27 cellular contexts compared by ENCODE assay signal in genomic region chr2:69299772-69300516, GRCh38.
DNase-seq lines count a peak whose midpoint lies in the region; ATAC-seq, FAIRE-seq and TF ChIP-seq lines count a peak whose summit lies in the region.
"Had no signal": no experiment of that assay in that cellular context is flagged by ENCODE, and none has a peak within 500 bp of the region (broad histone marks: within the 10 kb centered on the region; RNA-seq: fewer than 3 reads in every experiment).

No MANE protein-coding gene starts in this region.

- in situ Hi-C loops in Panc1 (cut with HindIII; ENCODE audit: low pct_unique_long_range_greater_than_20kb, low sequenced_read_pairs) = no loop called here
- in situ Hi-C loops in HepG2 (cut with HindIII; ENCODE audit: extremely low pct_ligation_motif_present, low pct_unique_long_range_greater_than_20kb) = loop anchor here (5.0 to 10.0 kb wide), 2 partner anchors 133 to 355 kb away; no protein-coding TSS in a partner anchor

- FAIRE-seq in HepG2 (lab: Jason Lieb, UNC) = no peak
- FAIRE-seq: K562 had no signal

- BruUV-seq in Panc1 (replicated peaks; lab: Mats Ljungman, UMichigan) (no TSS peak), HepG2 (replicated peaks; lab: Mats Ljungman, UMichigan) (no TSS peak)

- no peaks in the 10 kb centered on the region for H3K4me1 Mint-ChIP-seq in stimulated activated effector memory CD8-positive, alpha-beta T cell treated with anti-CD3 and anti-CD28 coated beads, Interleukin-12 subunit alpha, Interleukin-12 subunit beta, amount 100 ng/mL, for 72 hours
- H3K4me1 Mint-ChIP-seq: activated naive CD4-positive, alpha-beta T cell treated with anti-CD3 and anti-CD28 coated beads, Interleukin-2, amount 50 U/mL, for 24 hours; immature natural killer cell had no signal

- intact Hi-C loops in Panc1 (cut with micrococcal nuclease; ENCODE audit: unreplicated experiment) (no loop called here), HepG2 (cut with micrococcal nuclease; ENCODE audit: unreplicated experiment) (no loop called here)

- H3K27ac ChIP-seq in Panc1 (ENCODE audit: low read length) (peak overlapping the region; percentile 64; the same call in 1 of the 2 replicates), HepG2 (ENCODE audit: extremely low read length, insufficient read depth, low read length) (no peak overlapping the region), smooth muscle cell (ENCODE audit: low read depth) (peak overlapping the region; percentile 65)
- H3K27ac ChIP-seq: 22Rv1, brain microvascular endothelial cell, ovary, PC-9, tibial nerve, WERI-Rb-1 had no signal

- no peak for TF ChIP-seq CTCF in Panc1 (IDR thresholded peaks at IDR 0.05)
- no peak for TF ChIP-seq CTCF in HepG2 (CRISPR knock-in tag; IDR thresholded peaks at IDR 0.05)
- no peak for TF ChIP-seq CTCF in smooth muscle cell (IDR thresholded peaks at IDR 0.05; ENCODE audit: borderline replicate concordance, insufficient read depth, poor library complexity, severe bottlenecking)

- H3K79me2 ChIP-seq in HepG2 (ENCODE audit: insufficient read depth, low read length) (no peaks in the 10 kb centered on the region), smooth muscle cell (ENCODE audit: low read depth) (no peaks in the 10 kb centered on the region)

- H3K4me2 ChIP-seq in HepG2 (ENCODE audit: low read depth, low read length) (no peak overlapping the region), smooth muscle cell (no peak overlapping the region)
- H3K4me2 ChIP-seq: PC-9 had no signal

- H3K27ac Mint-ChIP-seq in stimulated activated effector memory CD8-positive, alpha-beta T cell treated with anti-CD3 and anti-CD28 coated beads, Interleukin-12 subunit alpha, Interleukin-12 subunit beta, amount 100 ng/mL, for 72 hours = no peak overlapping the region
- H3K27ac Mint-ChIP-seq: activated naive CD4-positive, alpha-beta T cell treated with anti-CD3 and anti-CD28 coated beads, Interleukin-2, amount 50 U/mL, for 24 hours; immature natural killer cell had no signal

- H3K9me3 Mint-ChIP-seq in stimulated activated effector memory CD8-positive, alpha-beta T cell treated with anti-CD3 and anti-CD28 coated beads, Interleukin-12 subunit alpha, Interleukin-12 subunit beta, amount 100 ng/mL, for 72 hours = peaks cover 5% of the 10 kb centered on the region
- H3K9me3 Mint-ChIP-seq: activated naive CD4-positive, alpha-beta T cell treated with anti-CD3 and anti-CD28 coated beads, Interleukin-2, amount 50 U/mL, for 24 hours had no signal

- no peak overlapping the region for H3K4me3 ChIP-seq in Panc1 (ENCODE audit: low read depth in 2 of 2, low read length in 2 of 2)
- H3K4me3 ChIP-seq in HepG2 (replicated peaks in 1 of 3; ENCODE audit: insufficient read depth in 1 of 3, low read depth in 2 of 3, low read length in 3 of 3) = no peak overlapping the region
- H3K4me3 ChIP-seq in smooth muscle cell = no peak overlapping the region
- H3K4me3 ChIP-seq: K562, ovary, PC-9, tibial nerve had no signal

- no peak for TF ChIP-seq RAD21 in HepG2 (CRISPR knock-in tag; IDR thresholded peaks at IDR 0.05)

- WGBS in HepG2 (ENCODE audit: low lambda C conversion rate) = 88% methylated on average over 4 of the region's 4 CpGs
- WGBS in smooth muscle cell (ENCODE audit: low lambda C conversion rate) = 67% methylated on average over 4 of the region's 4 CpGs

- peak; percentile 46 to 64 for DNase-seq in NCI-H526 (lab: John Stamatoyannopoulos, UW)
- no peak for DNase-seq in NCI-H526 treated with DMSO at 0.1 percent for 48 hours (lab: John Stamatoyannopoulos, UW)
- no peak for DNase-seq in Panc1 (ENCODE audit: low read depth, low spot score)
- no peak for DNase-seq in HepG2 (ENCODE audit: low spot score)
- DNase-seq in smooth muscle cell (lab: John Stamatoyannopoulos, UW; ENCODE audit: unreplicated experiment) = no peak
- no peak for DNase-seq in ecto neural progenitor cell (ENCODE audit: low spot score)
- no peak for DNase-seq in stimulated activated effector memory CD8-positive, alpha-beta T cell treated with anti-CD3 and anti-CD28 coated beads, Interleukin-12 subunit alpha, Interleukin-12 subunit beta, amount 100 ng/mL, for 72 hours (ENCODE audit: low spot score in 2 of 2)
- DNase-seq in NCI-H345 treated with DMSO at 0.1 percent for 48 hours (lab: John Stamatoyannopoulos, UW; ENCODE audit: unreplicated experiment) = no peak
- DNase-seq: activated CD4-positive, alpha-beta T cell treated with anti-CD3 and anti-CD28 coated beads for 4 hours; activated CD8-positive, alpha-beta memory T cell treated with anti-CD3 and anti-CD28 coated beads for 24 hours; activated T-cell treated with anti-CD3 and anti-CD28 coated beads for 4 hours; amniotic stem cell; brain microvascular endothelial cell; DND-41; immature natural killer cell; left cardiac atrium; NCI-H1105; NCI-H187; NCI-H69; ovary; PC-9; retina; WERI-Rb-1 had no signal

- H3K9ac ChIP-seq in HepG2 (ENCODE audit: insufficient read depth, low read depth, low read length) (no peak overlapping the region), smooth muscle cell (ENCODE audit: low read depth) (no peak overlapping the region)

- peaks cover 3% of the 10 kb centered on the region for H3F3A ChIP-seq in smooth muscle cell (ENCODE audit: low read depth)

- H3K4me3 Mint-ChIP-seq in stimulated activated effector memory CD8-positive, alpha-beta T cell treated with anti-CD3 and anti-CD28 coated beads, Interleukin-12 subunit alpha, Interleukin-12 subunit beta, amount 100 ng/mL, for 72 hours = no peak overlapping the region
- H3K4me3 Mint-ChIP-seq: activated naive CD4-positive, alpha-beta T cell treated with anti-CD3 and anti-CD28 coated beads, Interleukin-2, amount 50 U/mL, for 24 hours; immature natural killer cell had no signal

- POLR2A ChIA-PET in Panc1 (lab: Charles Lee) (no interaction called here), HepG2 (lab: Yijun Ruan, JAX) (interaction anchor here (1.0 kb wide), 1 partner anchor 9 kb away, joined by 3 read pairs; no protein-coding TSS in a partner anchor)

- H4K20me1 ChIP-seq in HepG2 (ENCODE audit: insufficient read depth, low read length) = no peaks in the 10 kb centered on the region
- no peaks in the 10 kb centered on the region for H4K20me1 ChIP-seq in smooth muscle cell (ENCODE audit: low read depth)

- H3K36me3 ChIP-seq in Panc1 (ENCODE audit: control insufficient read depth, insufficient read depth, low read length) (no peaks in the 10 kb centered on the region), HepG2 (replicated peaks in 1 of 2; ENCODE audit: control insufficient read depth in 1 of 2, insufficient read depth in 2 of 2, low read length in 2 of 2) (no peaks in the 10 kb centered on the region), smooth muscle cell (ENCODE audit: low read depth) (no peaks in the 10 kb centered on the region)
- H3K36me3 ChIP-seq: brain microvascular endothelial cell, ovary, tibial nerve, WERI-Rb-1 had no signal

- H2AFZ ChIP-seq in HepG2 (ENCODE audit: low read length) = no peak overlapping the region
- no peak overlapping the region for H2AFZ ChIP-seq in smooth muscle cell (ENCODE audit: low read depth)
- H2AFZ ChIP-seq: PC-9 had no signal

- CTCF ChIA-PET in Panc1 (lab: Charles Lee) = no interaction called here
- CTCF ChIA-PET in HepG2 (lab: Yijun Ruan, JAX; ENCODE audit: low intra/inter-chr PET ratio, low total read pairs) = no interaction called here

- ATAC-seq in Panc1 (no peak), HepG2 (no peak)
- no peak for ATAC-seq in stimulated activated effector memory CD8-positive, alpha-beta T cell treated with anti-CD3 and anti-CD28 coated beads, Interleukin-12 subunit alpha, Interleukin-12 subunit beta, amount 100 ng/mL, for 72 hours
- ATAC-seq: K562 had no signal

- peaks cover 4% of the 10 kb centered on the region for H3K36me3 Mint-ChIP-seq in stimulated activated effector memory CD8-positive, alpha-beta T cell treated with anti-CD3 and anti-CD28 coated beads, Interleukin-12 subunit alpha, Interleukin-12 subunit beta, amount 100 ng/mL, for 72 hours
- H3K36me3 Mint-ChIP-seq: immature natural killer cell had no signal

- H3K27me3 ChIP-seq in Panc1 (ENCODE audit: control insufficient read depth, insufficient read depth, low read length) (no peaks in the 10 kb centered on the region), HepG2 (ENCODE audit: control insufficient read depth in 1 of 2, insufficient read depth in 2 of 2, low read length in 2 of 2) (no peaks in the 10 kb centered on the region), smooth muscle cell (ENCODE audit: low read depth) (no peaks in the 10 kb centered on the region)
- H3K27me3 ChIP-seq: brain microvascular endothelial cell, ovary, tibial nerve had no signal

- no peaks in the 10 kb centered on the region; the same call in 1 of the 2 replicates for H3K9me3 ChIP-seq in Panc1 (ENCODE audit: control insufficient read depth, insufficient read depth, low read depth, low read length)
- peaks cover 7% of the 10 kb centered on the region; the same call in 1 of the 2 replicates for H3K9me3 ChIP-seq in HepG2 (ENCODE audit: low read length)
- no peaks in the 10 kb centered on the region for H3K9me3 ChIP-seq in smooth muscle cell (replicated peaks; ENCODE audit: low read depth)
- H3K9me3 ChIP-seq: ovary had no signal

- H3K4me1 ChIP-seq in Panc1 (ENCODE audit: control insufficient read depth, insufficient read depth, low read length) = peaks cover 4% of the 10 kb centered on the region; the same call in 1 of the 2 replicates
- H3K4me1 ChIP-seq in HepG2 (ENCODE audit: insufficient read depth, low read length) = peaks cover 50% of the 10 kb centered on the region
- H3K4me1 ChIP-seq in smooth muscle cell (ENCODE audit: low read depth) = no peaks in the 10 kb centered on the region

- no peak for TF ChIP-seq EP300 in HepG2 (IDR thresholded peaks at IDR 0.05; ENCODE audit: low read depth in 2 of 2, low read length in 2 of 2)
- no peak for TF ChIP-seq EP300 in HepG2 (CRISPR knock-in tag; IDR thresholded peaks at IDR 0.05; ENCODE audit: borderline replicate concordance)

- TF ChIP-seq POLR2A in HepG2 (IDR thresholded peaks at IDR 0.05; ENCODE audit: insufficient read depth in 1 of 2, low read depth in 2 of 2, low read length in 2 of 2) = no peak

TF ChIP-seq in HepG2, 621 proteins besides CTCF, POLR2A, EP300 and RAD21 (continues in another document):
- TF ChIP-seq TAF1 (CRISPR knock-in tag; IDR thresholded peaks at IDR 0.05) (0 out of 2 replicates have a peak, but pooled peaks have one; percentile 23), TBL1XR1 (IDR thresholded peaks at IDR 0.05; ENCODE audit: borderline replicate concordance, low read length, partially characterized antibody) (no peak), ATF3 (CRISPR knock-in tag; IDR thresholded peaks at IDR 0.05) (no peak), TFAP4 (IDR thresholded peaks at IDR 0.05; ENCODE audit: borderline replicate concordance, low read depth) (peak; percentile 41; the same call in 1 of the 2 replicates)

Comparison
In these comparisons a context has a peak if more than half of its experiments do, and no peak if none do; other contexts are left out.
1. DNase-seq: peak in NCI-H526 (2 of 2); none in NCI-H526 treated with DMSO at 0.1 percent for 48 hours (single experiment), Panc1 (single experiment), HepG2 (single experiment), smooth muscle cell (single experiment), ecto neural progenitor cell (single experiment), stimulated activated effector memory CD8-positive, alpha-beta T cell treated with anti-CD3 and anti-CD28 coated beads, Interleukin-12 subunit alpha, Interleukin-12 subunit beta, amount 100 ng/mL, for 72 hours (0 of 2) and NCI-H345 treated with DMSO at 0.1 percent for 48 hours (single experiment).